In the genomic region with DNA sequence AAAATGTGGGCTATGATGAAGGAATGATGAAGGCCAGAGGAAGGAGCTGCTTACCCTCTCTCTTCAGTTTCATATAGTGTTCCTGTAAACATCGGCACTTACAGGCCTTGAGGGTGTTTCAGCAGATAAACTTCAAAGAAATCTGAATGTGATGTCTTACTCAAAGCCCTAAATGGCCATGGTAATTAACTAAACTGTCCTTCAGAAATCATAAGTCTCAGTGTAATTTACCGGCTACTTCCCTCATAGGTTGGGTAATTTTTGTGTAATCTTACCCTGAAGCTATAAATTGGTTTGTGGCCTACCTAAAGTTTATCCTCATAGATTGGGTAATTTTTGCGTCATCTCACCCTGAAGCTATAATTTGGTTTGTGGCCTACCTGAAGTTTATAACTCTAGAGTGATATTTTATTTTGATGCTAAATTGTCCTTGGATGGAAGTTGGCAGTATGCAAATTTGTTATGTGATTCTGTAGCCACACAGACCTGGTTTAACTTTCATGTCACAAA, we compare ENCODE assay signal across 25 cellular contexts.
"Had no signal": no experiment of that assay in that cellular context is flagged by ENCODE, and none has a peak within 500 bp of the region (broad histone marks: within the 10 kb centered on the region; RNA-seq: fewer than 3 reads in every experiment).

No MANE protein-coding gene starts in this region.

- ATAC-seq: activated CD8-positive, alpha-beta T cell treated with anti-CD3 and anti-CD28 coated beads for 36 hours; left lung; lower lobe of right lung; natural killer cell; sciatic nerve; stimulated activated naive CD8-positive, alpha-beta T cell treated with anti-CD3 and anti-CD28 coated beads, Interleukin-15, Interleukin-2, amounts not matched to agents 100 U/mL and 50 U/mL, for 24 hours; WTC11 had no signal

- H3K27me3 ChIP-seq: esophagus muscularis mucosa, left lung, testis had no signal

- DNase-seq: activated CD4-positive, alpha-beta T cell treated with anti-CD3 and anti-CD28 coated beads for 1 hour; activated CD4-positive, alpha-beta T cell treated with anti-CD3 and anti-CD28 coated beads, Interleukin-2, amount 10 ng/mL, durations not matched to agents 7 days and 5 days; activated CD8-positive, alpha-beta T cell treated with anti-CD3 and anti-CD28 coated beads for 36 hours; activated T-cell treated with anti-CD3 and anti-CD28 coated beads, Interleukin-2, amount 50 U/mL, for 48 hours; anterior cingulate cortex; endodermal cell; foreskin melanocyte; left lung; lower lobe of right lung; mesendoderm; natural killer cell; stimulated activated CD4-positive, alpha-beta T cell treated with anti-CD3 and anti-CD28 coated beads, Interleukin-12 subunit alpha, Interleukin-12 subunit beta, amount 100 ng/mL, for 4 hours; stimulated activated CD4-positive, alpha-beta T cell treated with anti-CD3 and anti-CD28 coated beads, Interleukin-4, amount 100 ng/mL, for 1 hour; stimulated activated naive CD8-positive, alpha-beta T cell treated with anti-CD3 and anti-CD28 coated beads, Interleukin-15, Interleukin-2, amounts not matched to agents 100 U/mL and 50 U/mL, for 24 hours; T-helper 2 cell; testis had no signal

- H3K36me3 ChIP-seq: esophagus muscularis mucosa, left lung, lower lobe of right lung had no signal

- H3K27me3 Mint-ChIP-seq: activated CD4-positive, alpha-beta T cell treated with anti-CD3 and anti-CD28 coated beads, Interleukin-2, amount 10 ng/mL, durations not matched to agents 7 days and 5 days; activated CD8-positive, alpha-beta T cell treated with anti-CD3 and anti-CD28 coated beads for 36 hours; activated naive CD8-positive, alpha-beta T cell; central memory CD8-positive, alpha-beta T cell; dendritic cell treated with granulocyte-macrophage colony-stimulating factor and Interleukin-4, amounts not matched to agents 40 ng/mL and 50 ng/mL, for 4 days; progenitor cell of endocrine pancreas had no signal

- H3K4me3 ChIP-seq: esophagus muscularis mucosa, left lung, lower lobe of right lung, skin epidermis, testis had no signal

- H3K27ac Mint-ChIP-seq: activated CD4-positive, alpha-beta T cell treated with anti-CD3 and anti-CD28 coated beads, Interleukin-2, amount 10 ng/mL, durations not matched to agents 7 days and 5 days; activated CD8-positive, alpha-beta T cell treated with anti-CD3 and anti-CD28 coated beads for 36 hours; activated naive CD8-positive, alpha-beta T cell; activated T-helper 2 cell treated with anti-CD3 and anti-CD28 coated beads, Interferon-gamma antibody, Interleukin-2, Interleukin-4, amounts not matched to agents 10 μg/mL and 5 μg/mL and 100 μg/mL, durations not matched to agents 14 hours and 24 hours and 36 hours; dendritic cell treated with granulocyte-macrophage colony-stimulating factor and Interleukin-4, amounts not matched to agents 40 ng/mL and 50 ng/mL, for 4 days; endodermal cell; natural killer cell; progenitor cell of endocrine pancreas; WTC11 had no signal

- H3K4me3 Mint-ChIP-seq: activated CD4-positive, alpha-beta T cell treated with anti-CD3 and anti-CD28 coated beads, Interleukin-2, amount 10 ng/mL, durations not matched to agents 7 days and 5 days; activated CD8-positive, alpha-beta T cell treated with anti-CD3 and anti-CD28 coated beads for 36 hours; activated naive CD8-positive, alpha-beta T cell; central memory CD8-positive, alpha-beta T cell; dendritic cell treated with granulocyte-macrophage colony-stimulating factor and Interleukin-4, amounts not matched to agents 40 ng/mL and 50 ng/mL, for 4 days; endodermal cell; natural killer cell; WTC11 had no signal

- H3K36me3 Mint-ChIP-seq: activated naive CD8-positive, alpha-beta T cell; natural killer cell had no signal

- H3K4me1 ChIP-seq: esophagus muscularis mucosa, left lung, lower lobe of right lung, testis had no signal

- H3K4me1 Mint-ChIP-seq: activated CD4-positive, alpha-beta T cell treated with anti-CD3 and anti-CD28 coated beads, Interleukin-2, amount 10 ng/mL, durations not matched to agents 7 days and 5 days; central memory CD8-positive, alpha-beta T cell; endodermal cell; natural killer cell; WTC11 had no signal

- H3K9me3 ChIP-seq: testis had no signal

- H3K27ac ChIP-seq: esophagus muscularis mucosa, left lung, lower lobe of right lung, skin epidermis, testis had no signal
